In genomic region chr16:18809165-18809564, GRCh38 we compare ENCODE assay signal across 25 cellular contexts.
"Had no signal": no experiment of that assay in that cellular context is flagged by ENCODE, and none has a peak within 500 bp of the region (broad histone marks: within the 10 kb centered on the region; RNA-seq: fewer than 3 reads in every experiment).

No MANE protein-coding gene starts in this region.

- H3K4me3 ChIP-seq: cardiac muscle cell, SK-N-MC had no signal

- H3K9me3 Mint-ChIP-seq: activated B cell treated with CpG ODN at 0.5 μM for 24 hours; activated CD4-positive, alpha-beta memory T cell treated with anti-CD3 and anti-CD28 coated beads, Interleukin-2, amount 10 ng/mL, durations not matched to agents 7 days and 5 days; activated naive CD4-positive, alpha-beta T cell treated with anti-CD3 and anti-CD28 coated beads, Interleukin-2, amount 50 U/mL, for 24 hours; activated T-helper 2 cell treated with anti-CD3 and anti-CD28 coated beads, Interferon-gamma antibody, Interleukin-2, Interleukin-4, amounts not matched to agents 10 μg/mL and 5 μg/mL and 100 μg/mL, durations not matched to agents 14 hours and 24 hours and 36 hours; brain; T-cell had no signal

- H3K27me3 ChIP-seq: cardiac muscle cell had no signal

- H3K27me3 Mint-ChIP-seq: activated B cell treated with CpG ODN at 0.5 μM for 24 hours; activated CD4-positive, alpha-beta memory T cell treated with anti-CD3 and anti-CD28 coated beads, Interleukin-2, amount 10 ng/mL, durations not matched to agents 7 days and 5 days; activated naive CD4-positive, alpha-beta T cell treated with anti-CD3 and anti-CD28 coated beads, Interleukin-2, amount 50 U/mL, for 24 hours; brain; T-cell had no signal

- H3K27ac Mint-ChIP-seq: activated B cell treated with CpG ODN at 0.5 μM for 24 hours; activated CD4-positive, alpha-beta memory T cell treated with anti-CD3 and anti-CD28 coated beads, Interleukin-2, amount 10 ng/mL, durations not matched to agents 7 days and 5 days; activated naive CD4-positive, alpha-beta T cell treated with anti-CD3 and anti-CD28 coated beads, Interleukin-2, amount 50 U/mL, for 24 hours; activated T-helper 2 cell treated with anti-CD3 and anti-CD28 coated beads, Interferon-gamma antibody, Interleukin-2, Interleukin-4, amounts not matched to agents 10 μg/mL and 5 μg/mL and 100 μg/mL, durations not matched to agents 14 hours and 24 hours and 36 hours; brain; T-cell had no signal

- H3K4me3 Mint-ChIP-seq: activated B cell treated with CpG ODN at 0.5 μM for 24 hours; activated CD4-positive, alpha-beta memory T cell treated with anti-CD3 and anti-CD28 coated beads, Interleukin-2, amount 10 ng/mL, durations not matched to agents 7 days and 5 days; activated naive CD4-positive, alpha-beta T cell treated with anti-CD3 and anti-CD28 coated beads, Interleukin-2, amount 50 U/mL, for 24 hours; brain; T-cell had no signal

- H3K4me2 ChIP-seq: KMS-11 had no signal

- H3K27ac ChIP-seq: cardiac muscle cell, KMS-11, SK-N-MC had no signal

- DNase-seq: activated B cell treated with CpG ODN at 0.5 μM for 24 hours; activated CD4-positive, alpha-beta memory T cell treated with anti-CD3 and anti-CD28 coated beads, Interleukin-2, amount 10 ng/mL, durations not matched to agents 7 days and 5 days; activated CD4-positive, alpha-beta T cell treated with anti-CD3 and anti-CD28 coated beads for 1 hour; activated CD4-positive, alpha-beta T cell treated with anti-CD3 and anti-CD28 coated beads, Interleukin-2, amount 50 U/mL, for 1 hour; activated gamma-delta T cell treated with Interleukin-2 at 50 U/mL for 16 hours; activated T-cell treated with anti-CD3 and anti-CD28 coated beads for 4 hours; amygdala; NCI-H1105; NCI-H1436; NCI-H1694 treated with DMSO at 0.1 percent for 48 hours; NCI-H2029 treated with DMSO at 0.1 percent for 48 hours; NCI-H345; NCI-H510A; NCI-H526 treated with DMSO at 0.1 percent for 48 hours; NCI-H82; T-cell; T-helper 2 cell; T1000 had no signal

- H3K9ac ChIP-seq: KMS-11 had no signal

- ATAC-seq: Right ventricle myocardium inferior, T-cell had no signal
